ENCODE assay signal across 8 cellular contexts in genomic region chr4:139454646-139455045, GRCh38. TPM values are rescaled to one million over a fixed set of nuclear protein-coding genes. Genes with fewer than 3 reads are reported as not detected.
DNase-seq lines count a peak whose midpoint lies in the region; ATAC-seq and TF ChIP-seq lines count a peak whose summit lies in the region.

No MANE protein-coding gene starts in this region.

- H3K36me3 ChIP-seq in liver (ENCODE audit: control insufficient read depth in 4 of 4, insufficient read depth in 3 of 4, low read depth in 1 of 4, low read length in 3 of 4): peaks cover 0 to 1% (median 0%) of the 10 kb centered on the region in 4 donors

- H3K4me3 Mint-ChIP-seq in activated naive CD4-positive, alpha-beta T cell treated with anti-CD3 and anti-CD28 coated beads, Interleukin-2, amount 10 ng/mL, durations not matched to agents 7 days and 5 days: peak overlapping the region; percentile 86
- peak overlapping the region; percentile 93 for H3K4me3 Mint-ChIP-seq in activated naive CD8-positive, alpha-beta T cell treated with anti-CD3 and anti-CD28 coated beads, Interleukin-2, amount 50 U/mL, for 24 hours
- H3K4me3 Mint-ChIP-seq in type B pancreatic cell: peak overlapping the region; percentile 98

- 2% methylated on average over 8 of the region's 8 CpGs for WGBS in liver

- H3K4me3 ChIP-seq in liver (ENCODE audit: low read depth in 1 of 3, low read length in 3 of 3): peak overlapping the region; percentile 75 to 99 (median 92)

- no peaks in the 10 kb centered on the region for H3K27me3 Mint-ChIP-seq in activated naive CD4-positive, alpha-beta T cell treated with anti-CD3 and anti-CD28 coated beads, Interleukin-2, amount 10 ng/mL, durations not matched to agents 7 days and 5 days
- H3K27me3 Mint-ChIP-seq in activated naive CD8-positive, alpha-beta T cell treated with anti-CD3 and anti-CD28 coated beads, Interleukin-2, amount 50 U/mL, for 24 hours: no peaks in the 10 kb centered on the region
- H3K27me3 Mint-ChIP-seq in type B pancreatic cell: no peaks in the 10 kb centered on the region

- H3K9me3 ChIP-seq in liver (ENCODE audit: control insufficient read depth in 4 of 4, low read length in 3 of 4): no peaks in the 10 kb centered on the region

- peak overlapping the region; percentile 99 for H3K27ac Mint-ChIP-seq in activated naive CD4-positive, alpha-beta T cell treated with anti-CD3 and anti-CD28 coated beads, Interleukin-2, amount 10 ng/mL, durations not matched to agents 7 days and 5 days
- peak overlapping the region; percentile 78 for H3K27ac Mint-ChIP-seq in activated naive CD8-positive, alpha-beta T cell treated with anti-CD3 and anti-CD28 coated beads, Interleukin-2, amount 50 U/mL, for 24 hours
- H3K27ac Mint-ChIP-seq in type B pancreatic cell: peak overlapping the region; percentile 99

- CTCF ChIA-PET in activated naive CD4-positive, alpha-beta T cell treated with anti-CD3 and anti-CD28 coated beads, Interleukin-2, amount 10 ng/mL, durations not matched to agents 7 days and 5 days (lab: Charles Lee): no interaction called here

- no peak for DNase-seq in activated naive CD4-positive, alpha-beta T cell treated with anti-CD3 and anti-CD28 coated beads, Interleukin-2, amount 10 ng/mL, durations not matched to agents 7 days and 5 days
- DNase-seq in activated naive CD4-positive, alpha-beta T cell treated with Interleukin-2 at 50 U/mL for 16 hours: no peak
- DNase-seq in activated naive CD8-positive, alpha-beta T cell treated with anti-CD3 and anti-CD28 coated beads, Interleukin-2, amount 50 U/mL, for 24 hours: no peak
- DNase-seq in type B pancreatic cell (ENCODE audit: extremely low spot score, unreplicated experiment) (no peak), HT-29 (ENCODE audit: low spot score) (no peak), NCI-H1048 (lab: John Stamatoyannopoulos, UW) (no peak)

- no peaks in the 10 kb centered on the region for H3K9me3 Mint-ChIP-seq in activated naive CD4-positive, alpha-beta T cell treated with anti-CD3 and anti-CD28 coated beads, Interleukin-2, amount 10 ng/mL, durations not matched to agents 7 days and 5 days
- no peaks in the 10 kb centered on the region for H3K9me3 Mint-ChIP-seq in activated naive CD8-positive, alpha-beta T cell treated with anti-CD3 and anti-CD28 coated beads, Interleukin-2, amount 50 U/mL, for 24 hours
- no peaks in the 10 kb centered on the region for H3K9me3 Mint-ChIP-seq in type B pancreatic cell

- no peak for ATAC-seq in activated naive CD8-positive, alpha-beta T cell treated with anti-CD3 and anti-CD28 coated beads, Interleukin-2, amount 50 U/mL, for 24 hours
- no peak for ATAC-seq in HG02763 (IDR thresholded peaks at IDR 0.05; ENCODE audit: unreplicated experiment)

- no peak for TF ChIP-seq CTCF in liver (IDR thresholded peaks at IDR 0.05; ENCODE audit: low read depth, low read length, missing input control)
- TF ChIP-seq CTCF in type B pancreatic cell (conservative IDR thresholded peaks at IDR 0.05): no peak

- H3K36me3 Mint-ChIP-seq in activated naive CD4-positive, alpha-beta T cell treated with anti-CD3 and anti-CD28 coated beads, Interleukin-2, amount 10 ng/mL, durations not matched to agents 7 days and 5 days: peaks cover 13% of the 10 kb centered on the region
- no peaks in the 10 kb centered on the region for H3K36me3 Mint-ChIP-seq in activated naive CD8-positive, alpha-beta T cell treated with anti-CD3 and anti-CD28 coated beads, Interleukin-2, amount 50 U/mL, for 24 hours (ENCODE audit: low read depth)
- H3K36me3 Mint-ChIP-seq in type B pancreatic cell: peaks cover 9% of the 10 kb centered on the region

- peak overlapping the region; percentile 97 for H3K27ac ChIP-seq in liver (ENCODE audit: low read depth in 1 of 2, low read length in 2 of 2)

- H3K4me1 ChIP-seq in liver (ENCODE audit: control insufficient read depth in 4 of 4, insufficient read depth in 4 of 4, low read length in 3 of 4): peaks cover 3 to 44% (median 26%) of the 10 kb centered on the region in 4 donors

- no peak for TF ChIP-seq RAD21 in liver (IDR thresholded peaks at IDR 0.05)

- peak overlapping the region; percentile 91 to 94 for H3K9ac ChIP-seq in liver (ENCODE audit: low read depth in 1 of 2, low read length in 2 of 2)

- no peaks in the 10 kb centered on the region for H3K27me3 ChIP-seq in liver (ENCODE audit: control insufficient read depth in 4 of 4, insufficient read depth in 4 of 4, low read length in 3 of 4)

- peaks cover 65% of the 10 kb centered on the region for H3K4me1 Mint-ChIP-seq in activated naive CD4-positive, alpha-beta T cell treated with anti-CD3 and anti-CD28 coated beads, Interleukin-2, amount 10 ng/mL, durations not matched to agents 7 days and 5 days
- H3K4me1 Mint-ChIP-seq in activated naive CD8-positive, alpha-beta T cell treated with anti-CD3 and anti-CD28 coated beads, Interleukin-2, amount 50 U/mL, for 24 hours: peaks cover 59% of the 10 kb centered on the region
- H3K4me1 Mint-ChIP-seq in type B pancreatic cell (ENCODE audit: unreplicated experiment): peaks cover 59% of the 10 kb centered on the region

TF ChIP-seq in liver, 16 proteins besides CTCF, POLR2A, EP300 and RAD21:
- no peak for TF ChIP-seq SP1 (IDR thresholded peaks at IDR 0.05)
- no peak for TF ChIP-seq TAF1 (conservative IDR thresholded peaks at IDR 0.05)
TF ChIP-seq in liver: peak in this region for 0.

RNA-seq across cellular contexts. Expression of gene RAB33B, which starts 0.7 kb away (rescaled TPM):
- total RNA-seq in liver: 10 to 100 TPM in 1 of 2 donors, 1 to 10 TPM in 1; 7.2 to 38.9 TPM
- polyA plus RNA-seq in liver: 1 to 10 TPM; 7.6 to 9.6 TPM
- total RNA-seq in type B pancreatic cell (ENCODE audit: low replicate concordance): 7.8 and 9.0 TPM in 2 replicates
- total RNA-seq in HT-29 (2014; rRNA removed; shearing (Covaris generic)): 4.6 and 6.1 TPM in 2 replicates
